Comparison of ENCODE assay signal across 11 cellular contexts in genomic region chr20:36717657-36718056, GRCh38. TPM values are rescaled to one million over a fixed set of nuclear protein-coding genes. Genes with fewer than 3 reads are reported as not detected.
DNase-seq lines count a peak whose midpoint lies in the region; ATAC-seq and TF ChIP-seq lines count a peak whose summit lies in the region.
"Had no signal": no experiment of that assay in that cellular context is flagged by ENCODE, and none has a peak within 500 bp of the region (broad histone marks: within the 10 kb centered on the region; RNA-seq: fewer than 3 reads in every experiment).

No MANE protein-coding gene starts in this region.

- no peak for ATAC-seq in HG03565 (IDR thresholded peaks at IDR 0.05; ENCODE audit: unreplicated experiment)
- ATAC-seq: gastroesophageal sphincter had no signal

- intact Hi-C loops in posterior vena cava (cut with DNase I): no loop called here

- 0 out of 2 replicates have a peak, but pooled peaks have one; percentile 10 for TF ChIP-seq CTCF in LNCaP clone FGC (IDR thresholded peaks at IDR 0.05; ENCODE audit: control insufficient read depth, extremely low read depth, insufficient read depth)

- no peak overlapping the region for H3K4me3 ChIP-seq in LNCaP clone FGC (ENCODE audit: low read depth, low read length)
- H3K4me3 ChIP-seq: gastroesophageal sphincter, prostate gland had no signal

- peak; percentile 14 for DNase-seq in NCI-H2029 treated with DMSO at 0.1 percent for 48 hours (lab: John Stamatoyannopoulos, UW)
- no peak for DNase-seq in NCI-H2029 (lab: John Stamatoyannopoulos, UW)
- no peak for DNase-seq in LNCaP clone FGC (ENCODE audit: low read depth)
- DNase-seq in dermis microvascular lymphatic vessel endothelial cell (ENCODE audit: low read depth in 2 of 2): peak; percentile 17 to 38
- peak; percentile 78 for DNase-seq in pons (ENCODE audit: low spot score)
- no peak for DNase-seq in COLO829 (ENCODE audit: low spot score)
- no peak for DNase-seq in posterior vena cava (ENCODE audit: low spot score)
- DNase-seq: NCI-H510A had no signal

RNA-seq across cellular contexts. Expression of gene NDRG3, which starts 28.2 kb away (rescaled TPM):
- 28.3 and 28.9 TPM in 2 replicates for total RNA-seq in dermis microvascular lymphatic vessel endothelial cell
- 10 to 100 TPM; 24.2 to 24.9 TPM for total RNA-seq in posterior vena cava

RNA-seq across cellular contexts. Expression of gene DSN1, which starts 55.9 kb away (rescaled TPM):
- total RNA-seq in dermis microvascular lymphatic vessel endothelial cell (16.4 and 18.7 TPM in 2 replicates), posterior vena cava (1 to 10 TPM; 7.1 to 7.2 TPM)

Comparison
In these comparisons a context has a peak if more than half of its experiments do, and no peak if none do; other contexts are left out.
1. DNase-seq: peak in NCI-H2029 treated with DMSO at 0.1 percent for 48 hours (single experiment), dermis microvascular lymphatic vessel endothelial cell (2 of 2) and pons (single experiment); none in NCI-H2029 (single experiment), LNCaP clone FGC (single experiment), COLO829 (single experiment) and posterior vena cava (single experiment).